In the genomic region with DNA sequence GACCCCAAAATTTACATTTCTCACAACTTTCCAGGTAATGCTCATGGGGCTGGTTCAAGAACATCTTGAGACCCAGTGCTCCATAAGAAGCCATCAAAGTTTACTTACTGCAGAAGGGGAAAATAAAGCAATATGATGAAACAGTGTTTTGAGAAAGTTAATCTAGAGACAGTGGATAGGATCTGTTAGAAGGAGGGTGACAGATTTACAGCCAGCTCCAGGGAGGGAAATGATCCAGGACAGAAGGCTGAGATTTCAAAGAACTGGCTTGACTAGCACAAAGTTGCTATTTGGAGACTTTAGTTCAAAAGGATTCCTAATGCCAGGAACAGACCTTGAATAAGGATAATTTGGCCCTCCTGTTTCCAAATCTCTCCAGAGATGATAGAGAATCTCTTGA, we compare ENCODE assay signal across 27 cellular contexts.
"Had no signal": no experiment of that assay in that cellular context is flagged by ENCODE, and none has a peak within 500 bp of the region (broad histone marks: within the 10 kb centered on the region; RNA-seq: fewer than 3 reads in every experiment).

No MANE protein-coding gene starts in this region.

- H3K9ac ChIP-seq: neural progenitor cell, parathyroid adenoma had no signal

- H3K27ac Mint-ChIP-seq: naive B cell; naive thymus-derived CD8-positive, alpha-beta T cell; natural killer cell treated with Interleukin-12 subunit alpha and Interleukin-12 subunit beta and Interleukin-15 and Interleukin-18, amount 100 ng/mL, for 72 hours; neural progenitor cell; progenitor cell of endocrine pancreas; stimulated activated memory B cell treated with anti-CD40 and anti-IgM and Interleukin-4, amounts not matched to agents 10 μg/mL and 1 μg/mL and 100 μg/mL, for 72 hours; stimulated activated naive CD8-positive, alpha-beta T cell treated with anti-CD3 and anti-CD28 coated beads, Interleukin-15, amount 100 ng/mL, for 72 hours; type B pancreatic cell had no signal

- H3K4me1 Mint-ChIP-seq: naive B cell; naive thymus-derived CD8-positive, alpha-beta T cell; stimulated activated memory B cell treated with anti-CD40 and anti-IgM and Interleukin-4, amounts not matched to agents 10 μg/mL and 1 μg/mL and 100 μg/mL, for 72 hours; stimulated activated naive CD8-positive, alpha-beta T cell treated with anti-CD3 and anti-CD28 coated beads, Interleukin-15, amount 100 ng/mL, for 72 hours had no signal

- H3K36me3 Mint-ChIP-seq: naive B cell; naive thymus-derived CD8-positive, alpha-beta T cell; natural killer cell treated with Interleukin-12 subunit alpha and Interleukin-12 subunit beta and Interleukin-15 and Interleukin-18, amount 100 ng/mL, for 72 hours; neural progenitor cell; stimulated activated memory B cell treated with anti-CD40 and anti-IgM and Interleukin-4, amounts not matched to agents 10 μg/mL and 1 μg/mL and 100 μg/mL, for 72 hours; type B pancreatic cell had no signal

- H3K27me3 ChIP-seq: neural progenitor cell, ovary, suprapubic skin, testis, tibial artery, transverse colon, vagina had no signal

- H3K79me2 ChIP-seq: parathyroid adenoma had no signal

- H3K36me3 ChIP-seq: neural progenitor cell, ovary, suprapubic skin, tibial artery, transverse colon, vagina had no signal

- H3K27me3 Mint-ChIP-seq: naive B cell; natural killer cell treated with Interleukin-12 subunit alpha and Interleukin-12 subunit beta and Interleukin-15 and Interleukin-18, amount 100 ng/mL, for 72 hours; progenitor cell of endocrine pancreas; stimulated activated memory B cell treated with anti-CD40 and anti-IgM and Interleukin-4, amounts not matched to agents 10 μg/mL and 1 μg/mL and 100 μg/mL, for 72 hours; stimulated activated naive CD8-positive, alpha-beta T cell treated with anti-CD3 and anti-CD28 coated beads, Interleukin-15, amount 100 ng/mL, for 72 hours; type B pancreatic cell had no signal

- H3K27ac ChIP-seq: neural progenitor cell, ovary, parathyroid adenoma, psoas muscle, skin epidermis, suprapubic skin, testis, tibial artery, transverse colon, vagina had no signal

- H3K9me3 ChIP-seq: ovary, psoas muscle, suprapubic skin, testis, tibial artery, transverse colon, vagina had no signal

- DNase-seq: naive B cell; naive thymus-derived CD8-positive, alpha-beta T cell; occipital lobe; ovary; posterior cingulate gyrus; psoas muscle; right cardiac atrium; stimulated activated CD4-positive, alpha-beta T cell treated with anti-CD3 and anti-CD28 coated beads, Interleukin-15, amount 100 ng/mL, for 24 hours; stimulated activated CD4-positive, alpha-beta T cell treated with anti-CD3 and anti-CD28 coated beads, Interleukin-2, amount 100 ng/mL, for 24 hours; stimulated activated CD4-positive, alpha-beta T cell treated with anti-CD3 and anti-CD28 coated beads, Interleukin-2, amount 100 ng/mL, for 48 hours; stimulated activated CD4-positive, alpha-beta T cell treated with anti-CD3 and anti-CD28 coated beads, Interleukin-4, amount 100 ng/mL, for 24 hours; stimulated activated naive CD4-positive, alpha-beta T cell; stimulated activated naive CD8-positive, alpha-beta T cell treated with anti-CD3 and anti-CD28 coated beads, Interleukin-15, amount 100 ng/mL, for 72 hours; stimulated activated naive CD8-positive, alpha-beta T cell treated with anti-CD3 and anti-CD28 coated beads, Interleukin-15, Interleukin-2, amounts not matched to agents 100 U/mL and 50 U/mL, for 24 hours; substantia nigra; testis; tibial artery; transverse colon had no signal

- H3K4me3 Mint-ChIP-seq: naive B cell; naive thymus-derived CD8-positive, alpha-beta T cell; natural killer cell treated with Interleukin-12 subunit alpha and Interleukin-12 subunit beta and Interleukin-15 and Interleukin-18, amount 100 ng/mL, for 72 hours; neural progenitor cell; stimulated activated memory B cell treated with anti-CD40 and anti-IgM and Interleukin-4, amounts not matched to agents 10 μg/mL and 1 μg/mL and 100 μg/mL, for 72 hours; stimulated activated naive CD8-positive, alpha-beta T cell treated with anti-CD3 and anti-CD28 coated beads, Interleukin-15, amount 100 ng/mL, for 72 hours; type B pancreatic cell had no signal

- H3K4me3 ChIP-seq: neural progenitor cell, ovary, psoas muscle, skin epidermis, suprapubic skin, testis, tibial artery, transverse colon, vagina had no signal

- H3K4me1 ChIP-seq: parathyroid adenoma, suprapubic skin, testis, tibial artery, transverse colon, vagina had no signal

- H3K9me3 Mint-ChIP-seq: naive thymus-derived CD8-positive, alpha-beta T cell; natural killer cell treated with Interleukin-12 subunit alpha and Interleukin-12 subunit beta and Interleukin-15 and Interleukin-18, amount 100 ng/mL, for 72 hours; neural progenitor cell; stimulated activated memory B cell treated with anti-CD40 and anti-IgM and Interleukin-4, amounts not matched to agents 10 μg/mL and 1 μg/mL and 100 μg/mL, for 72 hours; stimulated activated naive CD8-positive, alpha-beta T cell treated with anti-CD3 and anti-CD28 coated beads, Interleukin-15, amount 100 ng/mL, for 72 hours; type B pancreatic cell had no signal

- H3K4me2 ChIP-seq: neural progenitor cell had no signal

- H2AFZ ChIP-seq: neural progenitor cell, parathyroid adenoma had no signal
